Comparison of ENCODE assay signal across 11 cellular contexts in the genomic region with DNA sequence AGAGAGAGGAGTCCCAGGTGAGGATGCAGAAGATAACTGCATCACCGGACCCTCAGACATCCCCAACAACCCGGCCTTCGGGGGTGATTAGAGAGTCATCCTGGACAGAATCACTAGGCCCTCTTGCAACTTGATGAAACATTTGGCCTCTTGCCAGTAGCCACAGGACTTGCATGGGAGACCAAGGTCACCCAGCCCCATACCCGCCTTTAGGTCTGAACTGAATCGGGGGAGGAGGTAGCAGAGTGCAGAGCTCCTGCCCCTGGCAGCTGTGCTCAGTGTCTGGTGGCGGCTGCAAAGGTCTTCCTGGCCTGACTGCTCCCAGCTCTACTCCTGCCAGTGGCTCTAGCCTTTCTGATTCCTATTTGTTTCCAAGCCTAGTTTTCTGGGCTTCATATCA. TPM values are rescaled to one million over a fixed set of nuclear protein-coding genes. Genes with fewer than 3 reads are reported as not detected.
DNase-seq lines count a peak whose midpoint lies in the region; ATAC-seq and TF ChIP-seq lines count a peak whose summit lies in the region.
"Had no signal": no experiment of that assay in that cellular context is flagged by ENCODE, and none has a peak within 500 bp of the region (broad histone marks: within the 10 kb centered on the region; RNA-seq: fewer than 3 reads in every experiment).

No MANE protein-coding gene starts in this region.

- no peaks in the 10 kb centered on the region for H3K9me3 Mint-ChIP-seq in CD8-positive, alpha-beta memory T cell
- H3K9me3 Mint-ChIP-seq: stimulated activated naive CD8-positive, alpha-beta T cell treated with anti-CD3 and anti-CD28 coated beads, Interleukin-15, amount 100 ng/mL, for 72 hours had no signal

- no peak overlapping the region for H3K4me3 ChIP-seq in heart right ventricle
- no peak overlapping the region for H3K4me3 ChIP-seq in CD8-positive, alpha-beta memory T cell (ENCODE audit: low read length)
- H3K4me3 ChIP-seq in MG63 = no peak overlapping the region

- H3K36me3 Mint-ChIP-seq in CD8-positive, alpha-beta memory T cell = no peaks in the 10 kb centered on the region

- H3K4me3 Mint-ChIP-seq in CD8-positive, alpha-beta memory T cell = no peak overlapping the region
- H3K4me3 Mint-ChIP-seq: stimulated activated naive CD8-positive, alpha-beta T cell treated with anti-CD3 and anti-CD28 coated beads, Interleukin-15, amount 100 ng/mL, for 72 hours had no signal

- H3K27me3 ChIP-seq in heart right ventricle (peaks cover 0 to 5% (median 0%) of the 10 kb centered on the region in 7 donors), MG63 (no peaks in the 10 kb centered on the region)
- no peaks in the 10 kb centered on the region for H3K27me3 ChIP-seq in CD8-positive, alpha-beta memory T cell (ENCODE audit: insufficient read depth, low read length, poor library complexity, severe bottlenecking)

- intact Hi-C loops in heart right ventricle (cut with DNase I) = loop anchor here in 7 of 10 donors (5.0 kb wide), 2 partner anchors 81 to 126 kb away; no protein-coding TSS in a partner anchor

- CTCF ChIA-PET in RWPE1 (lab: Yijun Ruan, JAX) = interaction anchor here (0.8 to 1.0 kb wide), 3 partner anchors 9 to 82 kb away, joined by 3 to 6 read pairs (median 4); no protein-coding TSS in a partner anchor
- CTCF ChIA-PET in CD8-positive, alpha-beta memory T cell (lab: Charles Lee) = no interaction called here

- WGBS in heart right ventricle, 2 donors = 38 to 43% methylated on average over 6 of the region's 6 CpGs

- peak; percentile 49 for DNase-seq in EL
- DNase-seq in RWPE1 (ENCODE audit: low spot score) = no peak
- DNase-seq in heart right ventricle = peak in 1 of 2 donors; percentile 40
- no peak for DNase-seq in NK-92 treated with Interleukin-12 subunit alpha and Interleukin-12 subunit beta, amount 100 ng/mL, for 24 hours (lab: John Stamatoyannopoulos, UW)
- no peak for DNase-seq in CD8-positive, alpha-beta memory T cell
- DNase-seq in NCI-H526 treated with DMSO at 0.1 percent for 48 hours (lab: John Stamatoyannopoulos, UW) = no peak
- no peak for DNase-seq in MG63
- DNase-seq: cortex of kidney; kidney; stimulated activated naive CD8-positive, alpha-beta T cell treated with anti-CD3 and anti-CD28 coated beads, Interleukin-15, amount 100 ng/mL, for 72 hours had no signal

- TF ChIP-seq CTCF in RWPE1 (conservative IDR thresholded peaks at IDR 0.05; ENCODE audit: low read depth) (no peak), heart right ventricle (IDR thresholded peaks at IDR 0.05) (no peak)

- H3K27ac ChIP-seq in RWPE1 = 0 out of 2 replicates have a peak overlapping the region, but pooled peaks have one; percentile 8
- H3K27ac ChIP-seq in heart right ventricle = peak overlapping the region in 1 of 10 donors; percentile 8
- H3K27ac ChIP-seq in CD8-positive, alpha-beta memory T cell (ENCODE audit: low read depth, low read length) = no peak overlapping the region

- POLR2A ChIA-PET in RWPE1 (lab: Yijun Ruan, JAX; ENCODE audit: low non-redundant PET) = no interaction called here
- POLR2A ChIA-PET in CD8-positive, alpha-beta memory T cell (lab: Charles Lee) = no interaction called here

- no peak overlapping the region for H3K27ac Mint-ChIP-seq in CD8-positive, alpha-beta memory T cell
- H3K27ac Mint-ChIP-seq: stimulated activated naive CD8-positive, alpha-beta T cell treated with anti-CD3 and anti-CD28 coated beads, Interleukin-15, amount 100 ng/mL, for 72 hours had no signal

- H3K4me1 Mint-ChIP-seq in CD8-positive, alpha-beta memory T cell = peaks cover 3 to 6% (median 5%) of the 10 kb centered on the region in 3 donors

- H3K9me3 ChIP-seq in heart right ventricle (no peaks in the 10 kb centered on the region), MG63 (no peaks in the 10 kb centered on the region)
- no peaks in the 10 kb centered on the region for H3K9me3 ChIP-seq in CD8-positive, alpha-beta memory T cell (ENCODE audit: low read length)

- H3K36me3 ChIP-seq in heart right ventricle = peaks cover 0 to 4% (median 0%) of the 10 kb centered on the region in 9 donors
- H3K36me3 ChIP-seq in CD8-positive, alpha-beta memory T cell (ENCODE audit: insufficient read depth, low read length) = no peaks in the 10 kb centered on the region
- H3K36me3 ChIP-seq in MG63 = peaks cover 7% of the 10 kb centered on the region

- H3K27me3 Mint-ChIP-seq in CD8-positive, alpha-beta memory T cell = peaks cover 0 to 1% of the 10 kb centered on the region in 2 donors
- H3K27me3 Mint-ChIP-seq: stimulated activated naive CD8-positive, alpha-beta T cell treated with anti-CD3 and anti-CD28 coated beads, Interleukin-15, amount 100 ng/mL, for 72 hours had no signal

- peaks cover 0 to 18% (median 2%) of the 10 kb centered on the region in 9 donors for H3K4me1 ChIP-seq in heart right ventricle
- no peaks in the 10 kb centered on the region for H3K4me1 ChIP-seq in CD8-positive, alpha-beta memory T cell (ENCODE audit: insufficient read depth, low read length)

- ATAC-seq in HG02588 (IDR thresholded peaks at IDR 0.05; ENCODE audit: unreplicated experiment) (peak; percentile 45), heart right ventricle (peak in 7 of 8 donors; percentile 31 to 70 (median 59))
- ATAC-seq: stimulated activated naive CD8-positive, alpha-beta T cell treated with anti-CD3 and anti-CD28 coated beads, Interleukin-15, amount 100 ng/mL, for 72 hours had no signal

RNA-seq across cellular contexts. Expression of a gene that starts 12.4 kb away (rescaled TPM):
- total RNA-seq in heart right ventricle = 1 to 10 TPM in 2 of 10 donors, under 1 TPM in 8; 0.22 to 2.9 (median 0.45) TPM
- polyA plus RNA-seq in heart right ventricle = 1 to 10 TPM in 1 of 2 donors, under 1 TPM in 1; 0.38 to 1.6 TPM
- total RNA-seq in CD8-positive, alpha-beta memory T cell = 10 to 100 TPM; 14.6 to 14.7 TPM
- polyA plus RNA-seq in CD8-positive, alpha-beta memory T cell = 0.25 TPM
- 8.1 and 8.5 TPM in 2 replicates for total RNA-seq in MG63 (2014; rRNA removed; shearing (Covaris generic); ENCODE audit: low replicate concordance)

RNA-seq across cellular contexts. Expression of a gene that starts 28.6 kb away (rescaled TPM):
- 10 to 100 TPM in 3 of 10 donors, 1 to 10 TPM in 7; 5.9 to 24.2 (median 9.7) TPM for total RNA-seq in heart right ventricle
- polyA plus RNA-seq in heart right ventricle = 10 to 100 TPM in 1 of 2 donors, 1 to 10 TPM in 1; 7.2 to 10.2 TPM
- total RNA-seq in CD8-positive, alpha-beta memory T cell = 10 to 100 TPM; 15.8 to 16.1 TPM
- polyA plus RNA-seq in CD8-positive, alpha-beta memory T cell = 33.3 TPM
- total RNA-seq in MG63 (2014; rRNA removed; shearing (Covaris generic); ENCODE audit: low replicate concordance) = 10.9 and 25.0 TPM in 2 replicates

RNA-seq across cellular contexts. Expression of a gene that starts 37.7 kb away (rescaled TPM):
- 100 to 1,000 TPM; 177 to 296 (median 213) TPM for total RNA-seq in heart right ventricle
- polyA plus RNA-seq in heart right ventricle = 100 to 1,000 TPM; 200 to 310 TPM
- not detected for total RNA-seq in CD8-positive, alpha-beta memory T cell
- polyA plus RNA-seq in CD8-positive, alpha-beta memory T cell = not detected
- not detected in 2 replicates for total RNA-seq in MG63 (2014; rRNA removed; shearing (Covaris generic); ENCODE audit: low replicate concordance)

Comparison
In these comparisons a context has a peak if more than half of its experiments do, and no peak if none do; other contexts are left out.
1. RNA of a gene that starts 37.7 kb away (total RNA-seq): 177 to 296 TPM in heart right ventricle; not detected in CD8-positive, alpha-beta memory T cell and not detected in MG63; every median in the first group is over 100 times any median in the second.